9 cellular contexts compared by ENCODE assay signal in the genomic region with DNA sequence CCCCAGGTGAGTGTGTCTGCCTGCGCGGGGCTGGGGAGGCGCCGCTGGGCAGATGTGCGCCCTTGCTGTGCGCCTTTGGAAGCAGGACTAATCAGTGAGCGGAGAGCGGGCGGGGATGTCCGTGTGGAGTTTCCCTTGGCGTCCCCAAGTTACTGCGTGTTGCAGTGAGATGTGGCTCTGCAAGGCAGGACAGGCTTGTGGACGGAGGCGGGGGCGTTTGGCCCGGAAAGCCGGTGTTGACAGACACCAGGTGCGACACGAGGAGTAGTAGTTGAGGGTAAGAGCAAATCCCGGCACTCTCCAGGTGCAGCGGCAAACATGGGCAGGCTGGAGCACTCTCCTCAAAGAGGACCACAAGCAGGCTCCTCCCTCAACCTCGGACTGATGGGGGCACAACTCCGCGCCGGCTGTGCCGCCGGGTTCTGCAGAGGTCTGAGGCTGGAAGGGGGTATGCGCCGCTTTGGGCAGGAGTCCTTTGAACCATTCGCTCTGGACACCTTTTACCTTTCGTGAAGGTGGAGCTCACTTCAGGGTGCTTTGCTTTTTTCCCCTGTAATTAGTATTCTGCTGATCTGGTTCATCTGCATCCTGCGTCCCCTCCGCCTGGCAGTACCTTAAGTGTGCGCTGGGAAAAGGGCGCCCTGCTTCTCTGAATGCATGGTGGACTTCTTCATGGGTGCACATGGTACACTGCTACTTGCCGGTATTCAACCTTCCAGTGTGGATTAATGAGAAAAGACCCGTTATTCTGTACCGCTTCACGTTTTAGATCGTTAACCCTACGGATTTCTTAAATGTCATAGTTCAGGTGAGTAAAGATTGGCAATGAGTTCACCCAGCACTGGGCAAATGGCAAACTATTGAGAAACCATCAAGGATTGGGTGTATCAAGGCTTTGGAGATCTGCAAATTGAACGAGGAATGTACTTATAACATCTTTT. TPM values are rescaled to one million over a fixed set of nuclear protein-coding genes. Genes with fewer than 3 reads are reported as not detected.
DNase-seq lines count a peak whose midpoint lies in the region; ATAC-seq, FAIRE-seq and TF ChIP-seq lines count a peak whose summit lies in the region.
"Had no signal": no experiment of that assay in that cellular context is flagged by ENCODE, and none has a peak within 500 bp of the region (broad histone marks: within the 10 kb centered on the region; RNA-seq: fewer than 3 reads in every experiment).

No MANE protein-coding gene starts in this region.

- no peaks in the 10 kb centered on the region for H3K9me3 Mint-ChIP-seq in endodermal cell

- WGBS in endodermal cell (ENCODE audit: insufficient coverage in 1 of 2, insufficient read length in 1 of 2), 2 experiments = 6 to 17% methylated on average over 19 to 42 of the region's 42 CpGs
- 5% methylated on average over 42 of the region's 42 CpGs for WGBS in pancreas, 2 donors
- WGBS in esophagus squamous epithelium, 2 donors = 20 to 35% methylated on average over 15 to 23 of the region's 42 CpGs

- intact Hi-C loops in pancreas (cut with DNase I) = no loop called here
- intact Hi-C loops in esophagus squamous epithelium (cut with DNase I) = no loop called here

- H3K4me3 ChIP-seq in endodermal cell (ENCODE audit: low read length) (peak overlapping the region; percentile 86), pancreas (peak overlapping the region; percentile 10 to 41 (median 20)), esophagus squamous epithelium (peak overlapping the region in 2 of 4 donors; percentile 31 to 53)

- H3K4me1 ChIP-seq in ES-I3 (ENCODE audit: insufficient read depth, low read length) (peaks cover 3% of the 10 kb centered on the region), endodermal cell (ENCODE audit: control insufficient read depth, insufficient read depth, low read length) (peaks cover 3% of the 10 kb centered on the region), pancreas (peaks cover 0 to 5% (median 0%) of the 10 kb centered on the region in 3 donors), esophagus squamous epithelium (peaks cover 0 to 13% (median 4%) of the 10 kb centered on the region in 3 donors)

- no peak for TF ChIP-seq POLR2A in esophagus squamous epithelium (IDR thresholded peaks at IDR 0.05)

- H3K9me3 ChIP-seq in ES-I3 (ENCODE audit: control insufficient read depth, insufficient read depth, low read length) (no peaks in the 10 kb centered on the region), endodermal cell (ENCODE audit: control insufficient read depth, low read length) (no peaks in the 10 kb centered on the region), pancreas (no peaks in the 10 kb centered on the region), esophagus squamous epithelium (no peaks in the 10 kb centered on the region)

- H3K36me3 ChIP-seq in ES-I3 (ENCODE audit: insufficient read depth, low read length) = no peaks in the 10 kb centered on the region
- no peaks in the 10 kb centered on the region for H3K36me3 ChIP-seq in endodermal cell (ENCODE audit: control insufficient read depth, insufficient read depth, low read length)
- H3K36me3 ChIP-seq in pancreas = no peaks in the 10 kb centered on the region
- no peaks in the 10 kb centered on the region for H3K36me3 ChIP-seq in esophagus squamous epithelium

- peaks cover 50% of the 10 kb centered on the region for H3K27me3 ChIP-seq in endodermal cell (ENCODE audit: control insufficient read depth, insufficient read depth, low read length, poor library complexity, severe bottlenecking)
- peaks cover 0 to 4% (median 0%) of the 10 kb centered on the region in 4 donors for H3K27me3 ChIP-seq in pancreas
- peaks cover 0 to 29% (median 0%) of the 10 kb centered on the region in 4 donors for H3K27me3 ChIP-seq in esophagus squamous epithelium

- H3K27ac ChIP-seq in endodermal cell (ENCODE audit: low read depth, low read length) (no peak overlapping the region), pancreas (no peak overlapping the region), esophagus squamous epithelium (no peak overlapping the region)

- H3K9ac ChIP-seq in ES-I3 (ENCODE audit: low read depth, low read length) (peak overlapping the region; percentile 82), endodermal cell (ENCODE audit: extremely low read depth, low read length, poor library complexity, severe bottlenecking) (no peak overlapping the region)

- H3K27ac Mint-ChIP-seq in endodermal cell = no peak overlapping the region

- no peak for ATAC-seq in pancreas
- ATAC-seq in GM19395 (IDR thresholded peaks at IDR 0.05; ENCODE audit: unreplicated experiment) = no peak

- peaks cover 16% of the 10 kb centered on the region for H3K4me1 Mint-ChIP-seq in endodermal cell

- no peaks in the 10 kb centered on the region for H3K36me3 Mint-ChIP-seq in endodermal cell (ENCODE audit: low read depth)

- TF ChIP-seq CTCF in endodermal cell (conservative IDR thresholded peaks at IDR 0.05) (peak; percentile 24), pancreas (IDR thresholded peaks at IDR 0.05) (no peak), esophagus squamous epithelium (IDR thresholded peaks at IDR 0.05) (no peak)

- peak overlapping the region; percentile 68 for H3K4me3 Mint-ChIP-seq in endodermal cell

- H3K27me3 Mint-ChIP-seq in endodermal cell (ENCODE audit: insufficient read depth) = peaks cover 60% of the 10 kb centered on the region

- FAIRE-seq in pancreas (lab: Jason Lieb, UNC) = no peak
- FAIRE-seq: endothelial cell of umbilical vein had no signal

- DNase-seq in NCI-H2227 (lab: John Stamatoyannopoulos, UW; ENCODE audit: unreplicated experiment) (peak; percentile 62), endodermal cell (no peak), pancreas (peak in 1 of 6 donors; percentile 45), NCI-H526 treated with DMSO at 0.1 percent for 48 hours (lab: John Stamatoyannopoulos, UW) (no peak), esophagus squamous epithelium (lab: John Stamatoyannopoulos, UW) (no peak), HuH-7.5 (ENCODE audit: low spot score) (no peak)

RNA-seq across cellular contexts. Expression of a gene that starts 0.6 kb away (rescaled TPM):
- total RNA-seq in endodermal cell (under 1 TPM; 0.18 to 0.57 TPM), pancreas (not detected), esophagus squamous epithelium (not detected)
- 2.1 TPM for polyA plus RNA-seq in endodermal cell (2013, experiment 1 of 2)
- polyA plus RNA-seq in endodermal cell (2013, experiment 2 of 2) = 2.0 TPM
- not detected for polyA plus RNA-seq in pancreas
- total RNA-seq: endothelial cell of umbilical vein had no signal
- polyA plus RNA-seq: endothelial cell of umbilical vein had no signal
